In genomic region chr7:38463277-38464224, GRCh38 we compare ENCODE assay signal across 9 cellular contexts.
DNase-seq lines count a peak whose midpoint lies in the region; ATAC-seq and TF ChIP-seq lines count a peak whose summit lies in the region.
"Had no signal": no experiment of that assay in that cellular context is flagged by ENCODE, and none has a peak within 500 bp of the region (broad histone marks: within the 10 kb centered on the region; RNA-seq: fewer than 3 reads in every experiment).

No MANE protein-coding gene starts in this region.

- no peak for TF ChIP-seq EP300 in esophagus muscularis mucosa (IDR thresholded peaks at IDR 0.05)

- H3K27me3 ChIP-seq in HAP-1 (ENCODE audit: low read depth) (peaks cover 2% of the 10 kb centered on the region; the same call in 1 of the 2 replicates), esophagus muscularis mucosa (no peaks in the 10 kb centered on the region)

- H3K9me3 ChIP-seq in HAP-1 (no peaks in the 10 kb centered on the region), esophagus muscularis mucosa (peaks cover 0 to 5% (median 2%) of the 10 kb centered on the region in 4 donors)

- TF ChIP-seq POLR2A in esophagus muscularis mucosa (IDR thresholded peaks at IDR 0.05; ENCODE audit: low read depth) = no peak

- TF ChIP-seq CTCF in fibroblast of pulmonary artery (IDR thresholded peaks at IDR 0.05; ENCODE audit: low read length, missing control alignments) = no peak
- TF ChIP-seq CTCF in esophagus muscularis mucosa (IDR thresholded peaks at IDR 0.05) = no peak

- WGBS in esophagus muscularis mucosa = 82% methylated on average over 8 of the region's 8 CpGs

- peak; percentile 56 for DNase-seq in DMS79 treated with DMSO at 0.1 percent for 48 hours (lab: John Stamatoyannopoulos, UW)
- DNase-seq in KBM-7 = peak; percentile 25
- peak; percentile 73 for DNase-seq in activated CD8-positive, alpha-beta memory T cell treated with anti-CD3 and anti-CD28 coated beads, Interleukin-2, amount 50 U/mL, for 24 hours (ENCODE audit: extremely low read depth)
- DNase-seq in fibroblast of pulmonary artery (ENCODE audit: low read depth) = peak; percentile 72
- peak; percentile 62 to 74 (median 71) for DNase-seq in stimulated activated CD4-positive, alpha-beta T cell treated with anti-CD3 and anti-CD28 coated beads, TNF-alpha, amount 100 ng/mL, for 4 hours (ENCODE audit: low read depth in 3 of 3)
- DNase-seq in HAP-1 (ENCODE audit: low spot score in 2 of 2) = no peak
- DNase-seq in esophagus muscularis mucosa (ENCODE audit: extremely low spot score) = no peak

- ATAC-seq in GM21529 (IDR thresholded peaks at IDR 0.05; ENCODE audit: unreplicated experiment) = peak; percentile 86
- ATAC-seq: HCT116 had no signal

- H3K36me3 ChIP-seq in HAP-1 (replicated peaks) = no peaks in the 10 kb centered on the region
- H3K36me3 ChIP-seq in esophagus muscularis mucosa = no peaks in the 10 kb centered on the region

- H3K27ac ChIP-seq in esophagus muscularis mucosa (replicated peaks in 1 of 4) = no peak overlapping the region

- intact Hi-C loops in esophagus muscularis mucosa (cut with DNase I) = no loop called here

- H3K4me1 ChIP-seq in HAP-1 (no peaks in the 10 kb centered on the region), esophagus muscularis mucosa (peaks cover 0 to 7% (median 0%) of the 10 kb centered on the region in 4 donors)

- in situ Hi-C loops in KBM-7 (cut with MboI; ENCODE audit: low pct_unique_long_range_greater_than_20kb, low sequenced_read_pairs) (no loop called here), HAP-1 (cut with MboI; ENCODE audit: low sequenced_read_pairs) (no loop called here)

- H3K4me3 ChIP-seq in fibroblast of pulmonary artery (replicated peaks; ENCODE audit: low read depth, low read length) = no peak overlapping the region
- H3K4me3 ChIP-seq in HAP-1 = no peak overlapping the region
- no peak overlapping the region for H3K4me3 ChIP-seq in esophagus muscularis mucosa

Comparison
In these comparisons a context has a peak if more than half of its experiments do, and no peak if none do; other contexts are left out.
1. DNase-seq: peak in DMS79 treated with DMSO at 0.1 percent for 48 hours (single experiment), KBM-7 (single experiment), activated CD8-positive, alpha-beta memory T cell treated with anti-CD3 and anti-CD28 coated beads, Interleukin-2, amount 50 U/mL, for 24 hours (single experiment), fibroblast of pulmonary artery (single experiment) and stimulated activated CD4-positive, alpha-beta T cell treated with anti-CD3 and anti-CD28 coated beads, TNF-alpha, amount 100 ng/mL, for 4 hours (3 of 3); none in HAP-1 (0 of 2) and esophagus muscularis mucosa (single experiment).